8 cellular contexts compared by ENCODE assay signal in the genomic region with DNA sequence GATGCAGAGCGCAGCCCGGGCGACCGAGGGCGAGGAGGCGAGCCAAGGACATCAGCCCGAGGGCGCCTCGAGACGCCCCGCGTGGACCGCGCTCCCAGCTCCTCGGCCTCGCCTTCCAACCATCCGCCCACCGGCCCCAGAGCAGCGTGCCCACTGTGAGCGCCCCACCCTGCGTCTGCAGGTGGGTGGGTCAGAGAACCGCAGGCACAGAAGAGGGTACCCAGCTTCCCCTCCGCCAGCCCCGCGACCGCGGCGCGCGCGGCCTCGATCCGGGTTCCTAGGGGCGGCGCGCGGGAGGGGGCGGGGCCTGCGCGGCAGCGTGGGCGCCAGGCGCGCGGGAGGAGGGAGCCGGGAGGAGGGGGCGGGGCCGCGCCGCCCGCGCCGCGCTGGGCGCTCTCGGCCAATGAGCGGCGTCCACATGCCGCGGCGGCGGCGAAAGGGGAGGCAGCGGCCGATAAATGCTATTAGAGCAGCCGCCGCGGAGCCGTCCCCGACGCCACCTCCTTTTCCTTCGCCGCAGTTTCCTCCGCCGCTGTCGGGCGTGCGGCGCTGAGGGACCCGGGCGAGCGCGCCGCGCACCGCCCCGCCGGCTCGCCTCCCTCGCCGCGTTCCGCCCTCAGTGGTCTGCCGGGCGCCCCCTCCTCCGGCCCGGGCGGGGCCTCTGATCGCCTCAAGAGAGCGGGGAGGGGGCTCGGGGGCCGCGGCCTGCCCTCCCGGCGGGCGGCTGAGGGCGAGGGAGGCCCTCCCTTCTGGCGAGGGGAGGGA. TPM values are rescaled to one million over a fixed set of nuclear protein-coding genes. Genes with fewer than 3 reads are reported as not detected.
DNase-seq lines count a peak whose midpoint lies in the region; TF ChIP-seq lines count a peak whose summit lies in the region.

Gene ATP2A2 (plus strand): TSS at position 464 of the 765 bp plus-strand sequence. CDS start 543 bp downstream, outside the sequence.

- H3K4me1 Mint-ChIP-seq in HFFc6 (ENCODE audit: low read depth), result peaks cover 42% of the 10 kb centered on the region
- peaks cover 55% of the 10 kb centered on the region for H3K4me1 Mint-ChIP-seq in activated naive CD4-positive, alpha-beta T cell treated with anti-CD3 and anti-CD28 coated beads, Interleukin-2, amount 10 ng/mL, durations not matched to agents 7 days and 5 days

- H3K4me3 Mint-ChIP-seq in HFFc6, result peak within 1 kb of the TSS; percentile 97
- H3K4me3 Mint-ChIP-seq in activated naive CD4-positive, alpha-beta T cell treated with anti-CD3 and anti-CD28 coated beads, Interleukin-2, amount 10 ng/mL, durations not matched to agents 7 days and 5 days, result peak within 1 kb of the TSS; percentile 89

- no peaks in the 10 kb centered on the region for H3K27me3 ChIP-seq in SK-N-SH (ENCODE audit: insufficient read depth)

- TF ChIP-seq RAD21 in SK-N-SH (IDR thresholded peaks at IDR 0.05; ENCODE audit: low read length), result no peak

- H3K27ac Mint-ChIP-seq in HFFc6, result peak within 1 kb of the TSS; percentile 90
- H3K27ac Mint-ChIP-seq in activated naive CD4-positive, alpha-beta T cell treated with anti-CD3 and anti-CD28 coated beads, Interleukin-2, amount 10 ng/mL, durations not matched to agents 7 days and 5 days, result peak within 1 kb of the TSS; percentile 89

- 2% methylated on average over 22 of the region's 108 CpGs for WGBS in SK-N-SH (ENCODE audit: low lambda C conversion rate)

- H3F3A ChIP-seq in SK-N-SH (replicated peaks; ENCODE audit: insufficient read depth), result peaks cover 2% of the 10 kb centered on the region

- CTCF ChIA-PET in SK-N-SH (lab: Yijun Ruan, JAX), result interaction anchor here (1.2 to 2.6 kb wide), 5 partner anchors 11 to 179 kb away, joined by 3 to 16 read pairs (median 7); no protein-coding TSS in a partner anchor
- CTCF ChIA-PET in activated naive CD4-positive, alpha-beta T cell treated with anti-CD3 and anti-CD28 coated beads, Interleukin-2, amount 10 ng/mL, durations not matched to agents 7 days and 5 days (lab: Charles Lee), result interaction anchor here (1.0 to 2.6 kb wide), 4 partner anchors 150 to 178 kb away, joined by 3 to 10 read pairs (median 6); partner anchors contain the start of gene ARPC3

- H3K4me2 ChIP-seq in SK-N-SH, result peak within 1 kb of the TSS; percentile 87

- peaks cover 40% of the 10 kb centered on the region for H3K36me3 Mint-ChIP-seq in HFFc6 (ENCODE audit: low read depth)
- peaks cover 33% of the 10 kb centered on the region for H3K36me3 Mint-ChIP-seq in activated naive CD4-positive, alpha-beta T cell treated with anti-CD3 and anti-CD28 coated beads, Interleukin-2, amount 10 ng/mL, durations not matched to agents 7 days and 5 days

- H3K9me2 ChIP-seq in SK-N-SH, result no peaks in the 10 kb centered on the region

- H3K9ac ChIP-seq in SK-N-SH, result peak within 1 kb of the TSS; percentile 95

- peaks cover 44% of the 10 kb centered on the region for H3K79me2 ChIP-seq in SK-N-SH (ENCODE audit: insufficient read depth)

- peaks cover 44% of the 10 kb centered on the region for H4K20me1 ChIP-seq in SK-N-SH (ENCODE audit: insufficient read depth)

- POLR2A ChIA-PET in SK-N-SH (lab: Yijun Ruan, JAX), result interaction anchor here (0.7 to 2.5 kb wide), 9 partner anchors 11 to 194 kb away, joined by 3 to 18 read pairs (median 4); partner anchors contain the start of gene IFT81

- peak; percentile 79 for DNase-seq in HFFc6
- peak; percentile 71 for DNase-seq in NCI-H1048 (lab: John Stamatoyannopoulos, UW)
- peak; percentile 98 for DNase-seq in SK-N-SH
- DNase-seq in activated naive CD4-positive, alpha-beta T cell treated with anti-CD3 and anti-CD28 coated beads, Interleukin-2, amount 10 ng/mL, durations not matched to agents 7 days and 5 days, result peak; percentile 92
- DNase-seq in globus pallidus (ENCODE audit: low spot score), result peak; percentile 89
- DNase-seq in occipital lobe (lab: John Stamatoyannopoulos, UW), result peak; percentile 81
- DNase-seq in superior temporal gyrus (ENCODE audit: extremely low spot score), result peak; percentile 88

- H3K9me3 ChIP-seq in SK-N-SH, result no peaks in the 10 kb centered on the region

- H3K4me3 ChIP-seq in GM08714 (ENCODE audit: low read length) (peak within 1 kb of the TSS; percentile 88), SK-N-SH (ENCODE audit: low read depth in 2 of 2, low read length in 1 of 2) (peak within 1 kb of the TSS; percentile 81 to 92)

- H3K27me3 Mint-ChIP-seq in HFFc6 (ENCODE audit: insufficient read depth), result no peaks in the 10 kb centered on the region; the same call in 1 of the 2 replicates
- H3K27me3 Mint-ChIP-seq in activated naive CD4-positive, alpha-beta T cell treated with anti-CD3 and anti-CD28 coated beads, Interleukin-2, amount 10 ng/mL, durations not matched to agents 7 days and 5 days, result peaks cover 25% of the 10 kb centered on the region

- 0 out of 2 replicates have a peak, but pooled peaks have one; percentile 13 for TF ChIP-seq CTCF in HFFc6 (IDR thresholded peaks at IDR 0.05)
- TF ChIP-seq CTCF in SK-N-SH (IDR thresholded peaks at IDR 0.05), result no peak

- TF ChIP-seq EP300 in SK-N-SH (IDR thresholded peaks at IDR 0.05; ENCODE audit: borderline replicate concordance in 1 of 2, low read depth in 1 of 2, low read length in 1 of 2), result no peak

- no peaks in the 10 kb centered on the region for H3K9me3 Mint-ChIP-seq in HFFc6
- H3K9me3 Mint-ChIP-seq in activated naive CD4-positive, alpha-beta T cell treated with anti-CD3 and anti-CD28 coated beads, Interleukin-2, amount 10 ng/mL, durations not matched to agents 7 days and 5 days, result no peaks in the 10 kb centered on the region

- peak within 1 kb of the TSS; percentile 81 for H2AFZ ChIP-seq in SK-N-SH (ENCODE audit: low read depth)

- peak within 1 kb of the TSS; percentile 91 to 96 for H3K27ac ChIP-seq in SK-N-SH (ENCODE audit: low read depth in 2 of 2, low read length in 1 of 2)

- peaks cover 33 to 36% of the 10 kb centered on the region in 2 experiments for H3K36me3 ChIP-seq in SK-N-SH (replicated peaks in 1 of 2; ENCODE audit: control insufficient read depth in 1 of 2, insufficient read depth in 2 of 2, low read length in 1 of 2)

- peaks cover 23 to 31% of the 10 kb centered on the region in 2 experiments for H3K4me1 ChIP-seq in SK-N-SH (ENCODE audit: control insufficient read depth in 1 of 2, insufficient read depth in 2 of 2, low read depth in 1 of 2, low read length in 1 of 2)

TF ChIP-seq in SK-N-SH, 30 proteins besides CTCF, POLR2A, EP300 and RAD21:
- TF ChIP-seq JUND (IDR thresholded peaks at IDR 0.05) (no peak), TAF1 (IDR thresholded peaks at IDR 0.05; ENCODE audit: borderline replicate concordance, low read depth, low read length) (peak; percentile 85), POLR2AphosphoS5 (IDR thresholded peaks at IDR 0.05; ENCODE audit: low read depth, low read length) (peak; percentile 94), GATA2 (CRISPR knock-in tag; IDR thresholded peaks at IDR 0.05) (no peak), NRF1 (IDR thresholded peaks at IDR 0.05; ENCODE audit: low read depth, low read length) (peak; percentile 59; the same call in 1 of the 2 replicates), MXI1 (IDR thresholded peaks at IDR 0.05; ENCODE audit: low read depth, low read length) (peak; percentile 20), USF2 (IDR thresholded peaks at IDR 0.05; ENCODE audit: borderline replicate concordance, low read depth, low read length) (no peak)

RNA-seq across cellular contexts. Expression of gene ATP2A2, which starts in this region (rescaled TPM):
- 100 to 1,000 TPM; 254 to 286 (median 267) TPM for total RNA-seq in HFFc6 (2021; fragmentation: NEBNext Ultra II Directional; extraction: Animal tissue kit (Norgen Biotek cat#: 25700))
- 83.9 and 120 TPM in 2 replicates for polyA plus RNA-seq in SK-N-SH (2012; rRNA removed)
- polyA plus RNA-seq in SK-N-SH (2012; cell fraction: cytosol; rRNA removed), result 87.4 and 103 TPM in 2 replicates
- 150 and 219 TPM in 2 replicates for polyA plus RNA-seq in SK-N-SH (2012; cell fraction: nucleus; rRNA removed)
- total RNA-seq in occipital lobe, result 161 TPM

Comparison
In these comparisons a context has a peak if more than half of its experiments do, and no peak if none do; other contexts are left out.
1. Peak in every context shown above with its lines: DNase-seq, H3K4me3 ChIP-seq and H3K27ac ChIP-seq.